ENCODE assay signal across 7 cellular contexts in genomic region chr15:37814847-37815246, GRCh38.
"Had no signal": no experiment of that assay in that cellular context is flagged by ENCODE, and none has a peak within 500 bp of the region (broad histone marks: within the 10 kb centered on the region; RNA-seq: fewer than 3 reads in every experiment).

No MANE protein-coding gene starts in this region.

- FAIRE-seq: G401.6, GM12878, GM12891, GM12892, GM18507 had no signal

- DNase-seq: GDM1, GF-D8 had no signal

- ATAC-seq: GM12878 had no signal

- H3K4me3 ChIP-seq: GM12878 had no signal
